ENCODE assay signal across 10 cellular contexts in genomic region chr20:23320317-23320716, GRCh38. TPM values are rescaled to one million over a fixed set of nuclear protein-coding genes. Genes with fewer than 3 reads are reported as not detected.
A peak's percentile ranks its signal among the peaks of the same experiment; 100 is the strongest.
DNase-seq lines count a peak whose midpoint lies in the region; ATAC-seq, FAIRE-seq and TF ChIP-seq lines count a peak whose summit lies in the region.
"Had no signal": no experiment of that assay in that cellular context is flagged by ENCODE, and none has a peak within 500 bp of the region (broad histone marks: within the 10 kb centered on the region; RNA-seq: fewer than 3 reads in every experiment).

No MANE protein-coding gene starts in this region.

- H3K79me2 ChIP-seq in K562 (ENCODE audit: control insufficient read depth, insufficient read depth, low read length): no peaks in the 10 kb centered on the region

- TF ChIP-seq RAD21 in K562 (CRISPR knock-in tag; conservative IDR thresholded peaks at IDR 0.05 in 1 of 2, IDR thresholded peaks at IDR 0.05 in 1 of 2): no peak

- H3K4me3 ChIP-seq in LNCaP clone FGC (ENCODE audit: low read depth, low read length) (no peak overlapping the region), K562 (no peak overlapping the region)

- intact Hi-C loops in K562 (cut with micrococcal nuclease): no loop called here

- H3K9me1 ChIP-seq in K562 (ENCODE audit: control insufficient read depth, insufficient read depth, low read length): no peaks in the 10 kb centered on the region

- CTCF ChIA-PET in K562 (lab: Yijun Ruan, JAX; ENCODE audit: low intra/inter-chr PET ratio): interaction anchor here (0.7 kb wide), 1 partner anchor 495 kb away, joined by 4 read pairs; no protein-coding TSS in a partner anchor

- TF ChIP-seq POLR2A in K562 (conservative IDR thresholded peaks at IDR 0.05): no peak

- ATAC-seq in K562: peak; percentile 72
- no peak for ATAC-seq in HG03378 (IDR thresholded peaks at IDR 0.05; ENCODE audit: unreplicated experiment)

- in situ Hi-C loops in K562 (cut with MboI): no loop called here

- H3K27me3 ChIP-seq in K562 (ENCODE audit: control insufficient read depth in 2 of 2, insufficient read depth in 2 of 2, low read length in 2 of 2): peaks cover 0 to 11% of the 10 kb centered on the region in 2 experiments; a peak in 3 of 5 replicates

- no peaks in the 10 kb centered on the region for H3K9me3 ChIP-seq in K562 (replicated peaks; ENCODE audit: control insufficient read depth, insufficient read depth, low read depth, low read length)

- peak; percentile 1 for DNase-seq in DMS53 treated with DMSO at 0.1 percent for 48 hours (lab: John Stamatoyannopoulos, UW; ENCODE audit: unreplicated experiment)
- DNase-seq in LNCaP clone FGC (ENCODE audit: low read depth): no peak
- DNase-seq in K562 (ENCODE audit: extremely low read depth in 1 of 4, low spot score in 3 of 4): peak in 1 of 4 experiments; percentile 21
- peak; percentile 70 for DNase-seq in myocyte (ENCODE audit: low read depth)
- no peak for DNase-seq in NCI-H1694 (lab: John Stamatoyannopoulos, UW)
- DNase-seq in stimulated activated naive CD4-positive, alpha-beta T cell treated with Interleukin-2 at 50 U/mL for 16 hours (lab: John Stamatoyannopoulos, UW): no peak
- no peak for DNase-seq in stimulated activated CD4-positive, alpha-beta T cell treated with anti-CD3 and anti-CD28 coated beads, Interleukin-4, amount 100 ng/mL, for 1 hour
- DNase-seq: effector memory CD4-positive, alpha-beta T cell; NCI-H510A had no signal

- no peak overlapping the region for H3K4me2 ChIP-seq in K562 (ENCODE audit: insufficient read depth, low read length)

- WGBS in K562 (ENCODE audit: insufficient coverage, low coverage, missing lambda C conversion rate): 13% methylated on average over 6 of the region's 8 CpGs

- peak; percentile 50 for TF ChIP-seq CTCF in LNCaP clone FGC (IDR thresholded peaks at IDR 0.05; ENCODE audit: control insufficient read depth, extremely low read depth, insufficient read depth)
- TF ChIP-seq CTCF in K562 (IDR thresholded peaks at IDR 0.05 in 2 of 3, conservative IDR thresholded peaks at IDR 0.05 in 1 of 3; ENCODE audit: insufficient read depth in 2 of 3, low read depth in 1 of 3, low read length in 3 of 3): peak; percentile 20 to 47 (median 28); a peak in 2 of 6 replicates

- H3K9ac ChIP-seq in K562 (ENCODE audit: insufficient read depth in 1 of 2, low read depth in 2 of 2, low read length in 2 of 2): no peak overlapping the region

- peak; percentile 60 for FAIRE-seq in K562 (lab: Jason Lieb, UNC)

- no TSS peak for BruUV-seq in K562 (replicated peaks; lab: Mats Ljungman, UMichigan)

- no peaks in the 10 kb centered on the region for H3K36me3 ChIP-seq in K562 (ENCODE audit: control insufficient read depth, insufficient read depth, low read length)

- no peaks in the 10 kb centered on the region for H4K20me1 ChIP-seq in K562 (replicated peaks; ENCODE audit: control insufficient read depth, insufficient read depth, low read length)

- TF ChIP-seq EP300 in K562 (IDR thresholded peaks at IDR 0.05; ENCODE audit: low read length): no peak

- no peak overlapping the region for H3K27ac ChIP-seq in K562 (ENCODE audit: extremely low read depth, low read depth, low read length)

- no peak overlapping the region for H2AFZ ChIP-seq in K562 (ENCODE audit: low read depth, low read length)

- H3K4me1 ChIP-seq in K562 (replicated peaks in 1 of 2; ENCODE audit: control insufficient read depth in 2 of 2, insufficient read depth in 2 of 2, low read length in 2 of 2): no peaks in the 10 kb centered on the region

- POLR2A ChIA-PET in K562 (lab: Yijun Ruan, JAX): interaction anchor here (0.7 to 1.3 kb wide), 2 partner anchors 8 to 1659 kb away, joined by 3 to 4 read pairs; no protein-coding TSS in a partner anchor

TF ChIP-seq in K562, 482 proteins besides CTCF, POLR2A, EP300 and RAD21 (continues in another document):
- TF ChIP-seq NONO (IDR thresholded peaks at IDR 0.05; ENCODE audit: low read depth in 2 of 2, low read length in 1 of 2) (no peak), E2F8 (IDR thresholded peaks at IDR 0.05; ENCODE audit: low read depth, partially characterized antibody) (no peak), DIDO1 (tag; IDR thresholded peaks at IDR 0.05; ENCODE audit: low read depth) (no peak), KLF13 (tag; IDR thresholded peaks at IDR 0.05; ENCODE audit: borderline replicate concordance, low read depth) (no peak), NR2C2 (CRISPR knock-in tag; IDR thresholded peaks at IDR 0.05) (no peak), NR2C2 (tag; IDR thresholded peaks at IDR 0.05) (no peak), SNRNP70 (optimal IDR thresholded peaks at IDR 0.05; ENCODE audit: low read depth, low read length) (no peak), ZNF124 (CRISPR knock-in tag; IDR thresholded peaks at IDR 0.05) (no peak)
- TF ChIP-seq, protein P1, sequence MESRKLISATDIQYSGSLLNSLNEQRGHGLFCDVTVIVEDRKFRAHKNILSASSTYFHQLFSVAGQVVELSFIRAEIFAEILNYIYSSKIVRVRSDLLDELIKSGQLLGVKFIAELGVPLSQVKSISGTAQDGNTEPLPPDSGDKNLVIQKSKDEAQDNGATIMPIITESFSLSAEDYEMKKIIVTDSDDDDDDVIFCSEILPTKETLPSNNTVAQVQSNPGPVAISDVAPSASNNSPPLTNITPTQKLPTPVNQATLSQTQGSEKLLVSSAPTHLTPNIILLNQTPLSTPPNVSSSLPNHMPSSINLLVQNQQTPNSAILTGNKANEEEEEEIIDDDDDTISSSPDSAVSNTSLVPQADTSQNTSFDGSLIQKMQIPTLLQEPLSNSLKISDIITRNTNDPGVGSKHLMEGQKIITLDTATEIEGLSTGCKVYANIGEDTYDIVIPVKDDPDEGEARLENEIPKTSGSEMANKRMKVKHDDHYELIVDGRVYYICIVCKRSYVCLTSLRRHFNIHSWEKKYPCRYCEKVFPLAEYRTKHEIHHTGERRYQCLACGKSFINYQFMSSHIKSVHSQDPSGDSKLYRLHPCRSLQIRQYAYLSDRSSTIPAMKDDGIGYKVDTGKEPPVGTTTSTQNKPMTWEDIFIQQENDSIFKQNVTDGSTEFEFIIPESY (CRISPR knock-in tag; IDR thresholded peaks at IDR 0.05): no peak

RNA-seq across cellular contexts. Expression of gene NXT1, which starts 30.3 kb away (rescaled TPM):
- 6.8 and 14.9 TPM in 2 replicates for total RNA-seq in K562 (2011; cell fraction: chromatin; rRNA removed; ENCODE audit: low replicate concordance)
- total RNA-seq in K562 (2011; cell fraction: nucleolus; rRNA removed): 15.7 and 16.8 TPM in 2 replicates
- 10.8 and 11.6 TPM in 2 replicates for total RNA-seq in K562 (2011; cell fraction: nucleoplasm; rRNA removed)
- total RNA-seq in K562 (2014; rRNA removed) (50.4 and 50.9 TPM in 2 replicates), K562 (2014; rRNA removed; fragmentation: Illumina TruSeq; extraction: Trizol) (27.5 and 31.9 TPM in 2 replicates), K562 (2015; rRNA removed; fragmentation: Illumina TruSeq; extraction: Trizol) (35.0 and 35.7 TPM in 2 replicates), K562 (2021) (30.3 and 35.7 TPM in 2 replicates), myocyte (26.1 and 28.3 TPM in 2 replicates)
- polyA plus RNA-seq in K562 (2011; rRNA removed) (31.7 and 37.7 TPM in 2 replicates), K562 (2014; fragmentation: Illumina TruSeq; extraction: Trizol) (35.6 and 36.1 TPM in 2 replicates), K562 (2014; fragmentation: Nextera tagmentation; extraction: Ambion mirVana) (1 to 10 TPM; 7.7 to 8.9 TPM), K562 (2014; rRNA removed) (37.5 and 46.5 TPM in 2 replicates)
- polyA plus RNA-seq in K562 (2011; cell fraction: cytosol; rRNA removed): 40.1 and 55.8 TPM in 2 replicates
- polyA plus RNA-seq in K562 (2011; cell fraction: nucleus; rRNA removed): 21.6 and 23.4 TPM in 2 replicates
- 22.6 and 23.8 TPM in 2 replicates for polyA plus RNA-seq in K562 (2012)
- polyA minus RNA-seq in K562 (2011; rRNA and poly(A)+ RNA removed): 15.8 and 20.0 TPM in 2 replicates
- 9.6 and 12.7 TPM in 2 replicates for polyA minus RNA-seq in K562 (2011; cell fraction: cytosol; rRNA and poly(A)+ RNA removed)
- polyA minus RNA-seq in K562 (2011; cell fraction: nucleus; rRNA and poly(A)+ RNA removed): 5.7 and 6.7 TPM in 2 replicates
- polyA plus RNA-seq in myocyte (2012): 21.7 TPM

RNA-seq across cellular contexts. Expression of gene GZF1, which starts 41.7 kb away (rescaled TPM):
- 25.2 and 30.4 TPM in 2 replicates for total RNA-seq in K562 (2011; cell fraction: chromatin; rRNA removed; ENCODE audit: low replicate concordance)
- 20.7 and 30.9 TPM in 2 replicates for total RNA-seq in K562 (2011; cell fraction: nucleolus; rRNA removed)
- 17.2 and 29.5 TPM in 2 replicates for total RNA-seq in K562 (2011; cell fraction: nucleoplasm; rRNA removed)
- 7.0 and 9.6 TPM in 2 replicates for total RNA-seq in K562 (2014; rRNA removed)
- total RNA-seq in K562 (2014; rRNA removed; fragmentation: Illumina TruSeq; extraction: Trizol): 6.5 and 6.9 TPM in 2 replicates
- total RNA-seq in K562 (2015; rRNA removed; fragmentation: Illumina TruSeq; extraction: Trizol): 6.1 and 7.9 TPM in 2 replicates
- total RNA-seq in K562 (2021): 8.6 and 10.2 TPM in 2 replicates
- polyA plus RNA-seq in K562 (2011; rRNA removed): 15.7 and 21.9 TPM in 2 replicates
- 14.1 and 19.4 TPM in 2 replicates for polyA plus RNA-seq in K562 (2011; cell fraction: cytosol; rRNA removed)
- 36.9 and 43.8 TPM in 2 replicates for polyA plus RNA-seq in K562 (2011; cell fraction: nucleus; rRNA removed)
- polyA plus RNA-seq in K562 (2012): 6.2 and 9.0 TPM in 2 replicates
- 7.4 and 9.7 TPM in 2 replicates for polyA plus RNA-seq in K562 (2014; fragmentation: Illumina TruSeq; extraction: Trizol)
- polyA plus RNA-seq in K562 (2014; fragmentation: Nextera tagmentation; extraction: Ambion mirVana): 1 to 10 TPM; 1.2 to 1.8 TPM
- 9.5 and 11.9 TPM in 2 replicates for polyA plus RNA-seq in K562 (2014; rRNA removed)
- 21.8 and 24.4 TPM in 2 replicates for polyA minus RNA-seq in K562 (2011; rRNA and poly(A)+ RNA removed)
- polyA minus RNA-seq in K562 (2011; cell fraction: cytosol; rRNA and poly(A)+ RNA removed): 6.7 and 30.8 TPM in 2 replicates
- 27.7 and 41.8 TPM in 2 replicates for polyA minus RNA-seq in K562 (2011; cell fraction: nucleus; rRNA and poly(A)+ RNA removed)
- 20.6 and 27.8 TPM in 2 replicates for total RNA-seq in myocyte
- polyA plus RNA-seq in myocyte (2012): 12.7 TPM

Comparison
In these comparisons a context has a peak if more than half of its experiments do, and no peak if none do; other contexts are left out.
1. DNase-seq: peak in DMS53 treated with DMSO at 0.1 percent for 48 hours (single experiment) and myocyte (single experiment); none in LNCaP clone FGC (single experiment), NCI-H1694 (single experiment), stimulated activated naive CD4-positive, alpha-beta T cell treated with Interleukin-2 at 50 U/mL for 16 hours (single experiment) and stimulated activated CD4-positive, alpha-beta T cell treated with anti-CD3 and anti-CD28 coated beads, Interleukin-4, amount 100 ng/mL, for 1 hour (single experiment).